32 cellular contexts compared by ENCODE assay signal in genomic region chr5:73045623-73046022, GRCh38.
"Had no signal": no experiment of that assay in that cellular context is flagged by ENCODE, and none has a peak within 500 bp of the region (broad histone marks: within the 10 kb centered on the region; RNA-seq: fewer than 3 reads in every experiment).

No MANE protein-coding gene starts in this region.

- H3K79me2 ChIP-seq: parathyroid adenoma had no signal

- H3K4me3 ChIP-seq: psoas muscle, right lobe of liver, sigmoid colon, smooth muscle cell, spleen, suprapubic skin, testis, tibial artery, transverse colon, upper lobe of right lung, uterus had no signal

- H3K27ac Mint-ChIP-seq: naive thymus-derived CD8-positive, alpha-beta T cell; natural killer cell treated with Interleukin-12 subunit alpha and Interleukin-12 subunit beta and Interleukin-15 and Interleukin-18, amount 100 ng/mL, for 72 hours; nephron progenitor cell; progenitor cell of endocrine pancreas; stimulated activated memory B cell treated with anti-CD40 and anti-IgM and Interleukin-4, amounts not matched to agents 10 μg/mL and 1 μg/mL and 100 μg/mL, for 72 hours; stimulated activated naive CD8-positive, alpha-beta T cell treated with anti-CD3 and anti-CD28 coated beads, Interleukin-15, amount 100 ng/mL, for 72 hours; type B pancreatic cell had no signal

- H3K36me3 Mint-ChIP-seq: naive thymus-derived CD8-positive, alpha-beta T cell had no signal

- H2AFZ ChIP-seq: parathyroid adenoma had no signal

- ATAC-seq: naive thymus-derived CD8-positive, alpha-beta T cell; natural killer cell treated with Interleukin-12 subunit alpha and Interleukin-12 subunit beta and Interleukin-15 and Interleukin-18, amount 100 ng/mL, for 72 hours; psoas muscle; right cardiac atrium; right lobe of liver; stimulated activated memory B cell treated with anti-CD40 and anti-IgM and Interleukin-4, amounts not matched to agents 10 μg/mL and 1 μg/mL and 100 μg/mL, for 72 hours; stimulated activated naive CD8-positive, alpha-beta T cell treated with anti-CD3 and anti-CD28 coated beads, Interleukin-15, amount 100 ng/mL, for 72 hours; stimulated activated naive CD8-positive, alpha-beta T cell treated with anti-CD3 and anti-CD28 coated beads, Interleukin-15, Interleukin-2, amounts not matched to agents 100 U/mL and 50 U/mL, for 24 hours; upper lobe of right lung had no signal

- H3K27me3 ChIP-seq: neutrophil, right lobe of liver, sigmoid colon, spleen, suprapubic skin, testis, tibial artery, transverse colon, upper lobe of right lung, uterus had no signal

- H3K4me1 ChIP-seq: parathyroid adenoma, psoas muscle, right lobe of liver, sigmoid colon, spleen, suprapubic skin, testis, transverse colon, upper lobe of right lung, uterus had no signal

- H3K9me3 Mint-ChIP-seq: natural killer cell treated with Interleukin-12 subunit alpha and Interleukin-12 subunit beta and Interleukin-15 and Interleukin-18, amount 100 ng/mL, for 72 hours; nephron progenitor cell; neural crest cell had no signal

- H3K4me1 Mint-ChIP-seq: naive thymus-derived CD8-positive, alpha-beta T cell; nephron progenitor cell; neural crest cell; stimulated activated memory B cell treated with anti-CD40 and anti-IgM and Interleukin-4, amounts not matched to agents 10 μg/mL and 1 μg/mL and 100 μg/mL, for 72 hours; stimulated activated naive CD8-positive, alpha-beta T cell treated with anti-CD3 and anti-CD28 coated beads, Interleukin-15, amount 100 ng/mL, for 72 hours had no signal

- H3K4me2 ChIP-seq: smooth muscle cell had no signal

- H3K27me3 Mint-ChIP-seq: natural killer cell treated with Interleukin-12 subunit alpha and Interleukin-12 subunit beta and Interleukin-15 and Interleukin-18, amount 100 ng/mL, for 72 hours; progenitor cell of endocrine pancreas; stimulated activated memory B cell treated with anti-CD40 and anti-IgM and Interleukin-4, amounts not matched to agents 10 μg/mL and 1 μg/mL and 100 μg/mL, for 72 hours; stimulated activated naive CD8-positive, alpha-beta T cell treated with anti-CD3 and anti-CD28 coated beads, Interleukin-15, amount 100 ng/mL, for 72 hours; type B pancreatic cell had no signal

- DNase-seq: naive thymus-derived CD8-positive, alpha-beta T cell; nephron progenitor cell; nucleus accumbens; posterior cingulate gyrus; psoas muscle; right cardiac atrium; right lobe of liver; sigmoid colon; spleen; stimulated activated CD4-positive, alpha-beta T cell treated with anti-CD3 and anti-CD28 coated beads, Interleukin-12 subunit alpha, Interleukin-12 subunit beta, amount 100 ng/mL, for 4 hours; stimulated activated CD4-positive, alpha-beta T cell treated with anti-CD3 and anti-CD28 coated beads, Interleukin-1b, Interleukin-23, amount 100 ng/mL, for 48 hours; stimulated activated CD4-positive, alpha-beta T cell treated with anti-CD3 and anti-CD28 coated beads, Interleukin-4, amount 100 ng/mL, for 1 hour; stimulated activated CD4-positive, alpha-beta T cell treated with anti-CD3 and anti-CD28 coated beads, Interleukin-4, amount 100 ng/mL, for 4 hours; stimulated activated CD8-positive, alpha-beta memory T cell treated with anti-CD3 and anti-CD28 coated beads, Interleukin-4, amount 100 ng/mL, for 48 hours; stimulated activated naive CD4-positive, alpha-beta T cell; stimulated activated naive CD8-positive, alpha-beta T cell treated with anti-CD3 and anti-CD28 coated beads, Interleukin-15, amount 100 ng/mL, for 72 hours; stimulated activated naive CD8-positive, alpha-beta T cell treated with anti-CD3 and anti-CD28 coated beads, Interleukin-15, Interleukin-2, amounts not matched to agents 100 U/mL and 50 U/mL, for 24 hours; substantia nigra; testis; tibial artery; transverse colon; upper lobe of right lung; uterus had no signal

- H3K27ac ChIP-seq: neutrophil, parathyroid adenoma, psoas muscle, right lobe of liver, sigmoid colon, suprapubic skin, testis, transverse colon, upper lobe of right lung, uterus had no signal

- H3K9ac ChIP-seq: parathyroid adenoma had no signal

- H3K9me3 ChIP-seq: neutrophil, psoas muscle, right lobe of liver, sigmoid colon, suprapubic skin, testis, tibial artery, upper lobe of right lung had no signal

- H3K4me3 Mint-ChIP-seq: naive thymus-derived CD8-positive, alpha-beta T cell; natural killer cell treated with Interleukin-12 subunit alpha and Interleukin-12 subunit beta and Interleukin-15 and Interleukin-18, amount 100 ng/mL, for 72 hours; nephron progenitor cell; neural crest cell; stimulated activated memory B cell treated with anti-CD40 and anti-IgM and Interleukin-4, amounts not matched to agents 10 μg/mL and 1 μg/mL and 100 μg/mL, for 72 hours; stimulated activated naive CD8-positive, alpha-beta T cell treated with anti-CD3 and anti-CD28 coated beads, Interleukin-15, amount 100 ng/mL, for 72 hours; type B pancreatic cell had no signal
